ENCODE assay signal across 1 cellular context in genomic region chr7:120226188-120226587, GRCh38.
TF ChIP-seq lines count a peak whose summit lies in the region.

No MANE protein-coding gene starts in this region.

TF ChIP-seq in GM23338, 12 proteins besides CTCF, POLR2A, EP300 and RAD21 (continued from another document):
- no peak for TF ChIP-seq ZNF331 (CRISPR knock-in tag; IDR thresholded peaks at IDR 0.05; ENCODE audit: low read depth)
- TF ChIP-seq ZNF462 (CRISPR knock-in tag; IDR thresholded peaks at IDR 0.05) = no peak
- TF ChIP-seq JUNB (IDR thresholded peaks at IDR 0.05; ENCODE audit: unreplicated experiment) = no peak
